Comparison of ENCODE assay signal across 8 cellular contexts in genomic region chr2:60794271-60794863, GRCh38. TPM values are rescaled to one million over a fixed set of nuclear protein-coding genes. Genes with fewer than 3 reads are reported as not detected.
A peak's percentile ranks its signal among the peaks of the same experiment; 100 is the strongest.
DNase-seq lines count a peak whose midpoint lies in the region; ATAC-seq, FAIRE-seq and TF ChIP-seq lines count a peak whose summit lies in the region.

No MANE protein-coding gene starts in this region.

- no peak overlapping the region for H3K27ac Mint-ChIP-seq in CD4-positive, CD25-positive, alpha-beta regulatory T cell

- H3K27me3 Mint-ChIP-seq in CD4-positive, CD25-positive, alpha-beta regulatory T cell: no peaks in the 10 kb centered on the region

- no peaks in the 10 kb centered on the region for H3K9me3 Mint-ChIP-seq in CD4-positive, CD25-positive, alpha-beta regulatory T cell

- no peak overlapping the region for H3K27ac ChIP-seq in CD4-positive, CD25-positive, alpha-beta regulatory T cell (ENCODE audit: insufficient read depth, low read length, poor library complexity, severe bottlenecking)
- no peak overlapping the region for H3K27ac ChIP-seq in kidney (ENCODE audit: low read depth in 2 of 2, low read length in 2 of 2)

- peak in 1 of 2 donors; percentile 34 for ATAC-seq in CD4-positive, CD25-positive, alpha-beta regulatory T cell (ENCODE audit: low read depth in 2 of 2)
- ATAC-seq in GM18517 (IDR thresholded peaks at IDR 0.05; ENCODE audit: unreplicated experiment): no peak
- no peak for ATAC-seq in HG03457 (IDR thresholded peaks at IDR 0.05; ENCODE audit: unreplicated experiment)
- ATAC-seq in GM21360 (IDR thresholded peaks at IDR 0.05; ENCODE audit: unreplicated experiment): no peak

- DNase-seq in CD4-positive, CD25-positive, alpha-beta regulatory T cell: peak in 2 of 3 donors; percentile 58
- peak; percentile 43 for DNase-seq in HT-29 (ENCODE audit: low spot score)
- no peak for DNase-seq in kidney
- no peak for DNase-seq in posterior cingulate gyrus

- no peak overlapping the region for H3K4me3 ChIP-seq in CD4-positive, CD25-positive, alpha-beta regulatory T cell (ENCODE audit: low read depth, low read length)
- H3K4me3 ChIP-seq in WI38 (ENCODE audit: low read depth, low read length) (no peak overlapping the region), kidney (ENCODE audit: low read length in 2 of 2) (no peak overlapping the region)

- peaks cover 6 to 14% (median 10%) of the 10 kb centered on the region in 4 donors for H3K4me1 Mint-ChIP-seq in CD4-positive, CD25-positive, alpha-beta regulatory T cell

- H3K4me1 ChIP-seq in CD4-positive, CD25-positive, alpha-beta regulatory T cell (ENCODE audit: control insufficient read depth, insufficient read depth, low read length, poor library complexity, severe bottlenecking): no peaks in the 10 kb centered on the region
- no peaks in the 10 kb centered on the region for H3K4me1 ChIP-seq in kidney (ENCODE audit: control insufficient read depth in 1 of 2, insufficient read depth in 1 of 2, low read depth in 1 of 2, low read length in 2 of 2)

- no peaks in the 10 kb centered on the region for H3K9me3 ChIP-seq in CD4-positive, CD25-positive, alpha-beta regulatory T cell (ENCODE audit: control insufficient read depth in 2 of 2, low read length in 2 of 2)
- H3K9me3 ChIP-seq in kidney (ENCODE audit: control insufficient read depth in 1 of 2, low read length in 2 of 2): no peaks in the 10 kb centered on the region

- H3K27me3 ChIP-seq in CD4-positive, CD25-positive, alpha-beta regulatory T cell (ENCODE audit: control insufficient read depth, insufficient read depth, low read length): no peaks in the 10 kb centered on the region

- intact Hi-C loops in kidney (cut with DNase I) (no loop called here), posterior cingulate gyrus (cut with DNase I) (loop anchor here (2.0 kb wide), 1 partner anchor 204 kb away; no protein-coding TSS in a partner anchor)

- peaks cover 88% of the 10 kb centered on the region for H3K36me3 ChIP-seq in CD4-positive, CD25-positive, alpha-beta regulatory T cell (ENCODE audit: control insufficient read depth, insufficient read depth, low read length)
- peaks cover 8 to 34% of the 10 kb centered on the region in 2 donors for H3K36me3 ChIP-seq in kidney (ENCODE audit: control insufficient read depth in 1 of 2, insufficient read depth in 2 of 2, low read length in 2 of 2)

- no peak overlapping the region for H3K9ac ChIP-seq in kidney (ENCODE audit: low read length in 2 of 2)

- TF ChIP-seq CTCF in WI38 (IDR thresholded peaks at IDR 0.05; ENCODE audit: low read depth, low read length) (peak; percentile 14; the same call in 1 of the 2 replicates), kidney (IDR thresholded peaks at IDR 0.05; ENCODE audit: borderline replicate concordance, extremely low read depth, insufficient read depth) (peak; percentile 40)

- no peak overlapping the region for H3K4me3 Mint-ChIP-seq in CD4-positive, CD25-positive, alpha-beta regulatory T cell

- H3K36me3 Mint-ChIP-seq in CD4-positive, CD25-positive, alpha-beta regulatory T cell: peaks cover 46% of the 10 kb centered on the region

- FAIRE-seq in kidney (lab: Jason Lieb, UNC): peak; percentile 87

RNA-seq across cellular contexts. Expression of gene PAPOLG, which starts 38.3 kb away (rescaled TPM):
- 23.0 TPM for total RNA-seq in CD4-positive, CD25-positive, alpha-beta regulatory T cell
- polyA plus RNA-seq in CD4-positive, CD25-positive, alpha-beta regulatory T cell: 10 to 100 TPM; 15.7 to 26.1 (median 17.7) TPM
- 3.2 and 6.2 TPM in 2 replicates for total RNA-seq in HT-29 (2014; rRNA removed; shearing (Covaris generic))
- 12.2 TPM for total RNA-seq in kidney
- polyA plus RNA-seq in kidney (ENCODE audit: insufficient read depth, low read depth, low replicate concordance): 3.0 TPM

Comparison
In these comparisons a context has a peak if more than half of its experiments do, and no peak if none do; other contexts are left out.
1. DNase-seq: peak in CD4-positive, CD25-positive, alpha-beta regulatory T cell (2 of 3) and HT-29 (single experiment); none in kidney (single experiment) and posterior cingulate gyrus (0 of 10).